Comparison of ENCODE assay signal across 17 cellular contexts in genomic region chr2:106205488-106205887, GRCh38. TPM values are rescaled to one million over a fixed set of nuclear protein-coding genes. Genes with fewer than 3 reads are reported as not detected.
A peak's percentile ranks its signal among the peaks of the same experiment; 100 is the strongest.
DNase-seq lines count a peak whose midpoint lies in the region; ATAC-seq and TF ChIP-seq lines count a peak whose summit lies in the region.
"Had no signal": no experiment of that assay in that cellular context is flagged by ENCODE, and none has a peak within 500 bp of the region (broad histone marks: within the 10 kb centered on the region; RNA-seq: fewer than 3 reads in every experiment).

No MANE protein-coding gene starts in this region.

- 63% methylated on average over 4 of the region's 5 CpGs for WGBS in right lobe of liver (ENCODE audit: insufficient coverage, low coverage, low lambda C conversion rate, missing lambda C conversion rate)

- H3K27ac ChIP-seq in right lobe of liver = no peak overlapping the region

- no peak overlapping the region for H3K4me3 ChIP-seq in right lobe of liver

- peak; percentile 83 for ATAC-seq in activated CD8-positive, alpha-beta memory T cell treated with anti-CD3 and anti-CD28 coated beads, Interleukin-2, amount 10 ng/mL, durations not matched to agents 7 days and 5 days
- peak in 2 of 4 experiments; percentile 39 to 81 for ATAC-seq in T-cell (replicated peaks in 1 of 4)
- ATAC-seq in stimulated activated naive CD8-positive, alpha-beta T cell treated with anti-CD3 and anti-CD28 coated beads, Interleukin-15, amount 100 ng/mL, for 72 hours = peak; percentile 58
- ATAC-seq in right lobe of liver = no peak

- peaks cover 17% of the 10 kb centered on the region for H3K9me3 Mint-ChIP-seq in activated CD8-positive, alpha-beta memory T cell treated with anti-CD3 and anti-CD28 coated beads, Interleukin-2, amount 10 ng/mL, durations not matched to agents 7 days and 5 days (ENCODE audit: low read depth)
- H3K9me3 Mint-ChIP-seq in T-cell = peaks cover 0 to 11% (median 3%) of the 10 kb centered on the region in 3 donors
- H3K9me3 Mint-ChIP-seq in stimulated activated naive CD8-positive, alpha-beta T cell treated with anti-CD3 and anti-CD28 coated beads, Interleukin-15, amount 100 ng/mL, for 72 hours = peaks cover 5 to 18% of the 10 kb centered on the region in 2 donors

- TF ChIP-seq POLR2A in right lobe of liver (IDR thresholded peaks at IDR 0.05) = no peak

- DNase-seq in activated CD8-positive, alpha-beta memory T cell treated with anti-CD3 and anti-CD28 coated beads, Interleukin-2, amount 10 ng/mL, durations not matched to agents 7 days and 5 days = peak; percentile 52
- DNase-seq in activated CD8-positive, alpha-beta memory T cell treated with anti-CD3 and anti-CD28 coated beads, Interleukin-2, amount 50 U/mL, for 4 hours = no peak
- DNase-seq in DMS53 (lab: John Stamatoyannopoulos, UW) = peak; percentile 85
- no peak for DNase-seq in T-cell
- DNase-seq in stimulated activated naive CD8-positive, alpha-beta T cell treated with anti-CD3 and anti-CD28 coated beads, Interleukin-15, amount 100 ng/mL, for 72 hours = no peak
- DNase-seq in D341Med (ENCODE audit: low spot score) = no peak
- no peak for DNase-seq in right lobe of liver
- DNase-seq: Caco-2; DND-41; GDM1; HCEC 1CT; MV-4-11; NCI-H1436; NCI-H2171 treated with DMSO at 0.1 percent for 48 hours; NK-92 treated with Interleukin-12 subunit alpha and Interleukin-12 subunit beta, amount 100 ng/mL, for 24 hours; OCI-M1; RPMI8226 had no signal

- no peak for TF ChIP-seq CTCF in right lobe of liver (IDR thresholded peaks at IDR 0.05)

- no peaks in the 10 kb centered on the region for H3K36me3 ChIP-seq in right lobe of liver

- peaks cover 11% of the 10 kb centered on the region for H3K4me1 Mint-ChIP-seq in activated CD8-positive, alpha-beta memory T cell treated with anti-CD3 and anti-CD28 coated beads, Interleukin-2, amount 10 ng/mL, durations not matched to agents 7 days and 5 days
- peaks cover 14 to 21% (median 19%) of the 10 kb centered on the region in 3 donors for H3K4me1 Mint-ChIP-seq in T-cell
- no peaks in the 10 kb centered on the region for H3K4me1 Mint-ChIP-seq in stimulated activated naive CD8-positive, alpha-beta T cell treated with anti-CD3 and anti-CD28 coated beads, Interleukin-15, amount 100 ng/mL, for 72 hours

- H3K9me3 ChIP-seq in right lobe of liver = no peaks in the 10 kb centered on the region

- peaks cover 13% of the 10 kb centered on the region for H3K36me3 Mint-ChIP-seq in activated CD8-positive, alpha-beta memory T cell treated with anti-CD3 and anti-CD28 coated beads, Interleukin-2, amount 10 ng/mL, durations not matched to agents 7 days and 5 days
- H3K36me3 Mint-ChIP-seq in T-cell = no peaks in the 10 kb centered on the region

- POLR2A ChIA-PET in T-cell (lab: Charles Lee) = no interaction called here

- CTCF ChIA-PET in activated CD8-positive, alpha-beta memory T cell treated with anti-CD3 and anti-CD28 coated beads, Interleukin-2, amount 10 ng/mL, durations not matched to agents 7 days and 5 days (lab: Charles Lee) = no interaction called here
- CTCF ChIA-PET in T-cell (lab: Charles Lee) = no interaction called here

- H3K4me3 Mint-ChIP-seq in activated CD8-positive, alpha-beta memory T cell treated with anti-CD3 and anti-CD28 coated beads, Interleukin-2, amount 10 ng/mL, durations not matched to agents 7 days and 5 days = no peak overlapping the region
- no peak overlapping the region for H3K4me3 Mint-ChIP-seq in T-cell
- no peak overlapping the region for H3K4me3 Mint-ChIP-seq in stimulated activated naive CD8-positive, alpha-beta T cell treated with anti-CD3 and anti-CD28 coated beads, Interleukin-15, amount 100 ng/mL, for 72 hours

- no peaks in the 10 kb centered on the region for H3K27me3 ChIP-seq in right lobe of liver

- intact Hi-C loops in right lobe of liver (cut with DNase I) = no loop called here

- H3K27ac Mint-ChIP-seq in activated CD8-positive, alpha-beta memory T cell treated with anti-CD3 and anti-CD28 coated beads, Interleukin-2, amount 10 ng/mL, durations not matched to agents 7 days and 5 days = peak overlapping the region; percentile 56
- peak overlapping the region; percentile 30 to 81 for H3K27ac Mint-ChIP-seq in T-cell
- H3K27ac Mint-ChIP-seq in stimulated activated naive CD8-positive, alpha-beta T cell treated with anti-CD3 and anti-CD28 coated beads, Interleukin-15, amount 100 ng/mL, for 72 hours = no peak overlapping the region

- no peaks in the 10 kb centered on the region for H3K4me1 ChIP-seq in right lobe of liver
- H3K4me1 ChIP-seq: Caco-2 had no signal

- no peaks in the 10 kb centered on the region for H3K27me3 Mint-ChIP-seq in activated CD8-positive, alpha-beta memory T cell treated with anti-CD3 and anti-CD28 coated beads, Interleukin-2, amount 10 ng/mL, durations not matched to agents 7 days and 5 days
- peaks cover 0 to 4% of the 10 kb centered on the region in 2 donors for H3K27me3 Mint-ChIP-seq in T-cell
- H3K27me3 Mint-ChIP-seq in stimulated activated naive CD8-positive, alpha-beta T cell treated with anti-CD3 and anti-CD28 coated beads, Interleukin-15, amount 100 ng/mL, for 72 hours = no peaks in the 10 kb centered on the region

RNA-seq across cellular contexts. Expression of gene UXS1, which starts 11.4 kb away (rescaled TPM):
- total RNA-seq in activated CD8-positive, alpha-beta memory T cell treated with anti-CD3 and anti-CD28 coated beads, Interleukin-2, amount 10 ng/mL, durations not matched to agents 7 days and 5 days = 100 to 1,000 TPM in 1 of 2 experiments, 10 to 100 TPM in 1; 90.0 to 115 TPM
- 100 to 1,000 TPM in 4 of 5 donors, 10 to 100 TPM in 1; 90.8 to 167 (median 145) TPM for total RNA-seq in T-cell
- total RNA-seq in right lobe of liver = 10 to 100 TPM in 5 of 6 experiments, 1 to 10 TPM in 1; 8.2 to 56.2 (median 14.0) TPM

Comparison
In these comparisons a context has a peak if more than half of its experiments do, and no peak if none do; other contexts are left out.
1. DNase-seq: peak in activated CD8-positive, alpha-beta memory T cell treated with anti-CD3 and anti-CD28 coated beads, Interleukin-2, amount 10 ng/mL, durations not matched to agents 7 days and 5 days (single experiment) and DMS53 (single experiment); none in activated CD8-positive, alpha-beta memory T cell treated with anti-CD3 and anti-CD28 coated beads, Interleukin-2, amount 50 U/mL, for 4 hours (single experiment), T-cell (0 of 34), stimulated activated naive CD8-positive, alpha-beta T cell treated with anti-CD3 and anti-CD28 coated beads, Interleukin-15, amount 100 ng/mL, for 72 hours (0 of 2), D341Med (single experiment) and right lobe of liver (0 of 3).
2. ATAC-seq: peak in activated CD8-positive, alpha-beta memory T cell treated with anti-CD3 and anti-CD28 coated beads, Interleukin-2, amount 10 ng/mL, durations not matched to agents 7 days and 5 days (single experiment) and stimulated activated naive CD8-positive, alpha-beta T cell treated with anti-CD3 and anti-CD28 coated beads, Interleukin-15, amount 100 ng/mL, for 72 hours (single experiment); none in right lobe of liver (0 of 4).
3. H3K27ac Mint-ChIP-seq: peak in activated CD8-positive, alpha-beta memory T cell treated with anti-CD3 and anti-CD28 coated beads, Interleukin-2, amount 10 ng/mL, durations not matched to agents 7 days and 5 days (single experiment) and T-cell (2 of 2); none in stimulated activated naive CD8-positive, alpha-beta T cell treated with anti-CD3 and anti-CD28 coated beads, Interleukin-15, amount 100 ng/mL, for 72 hours (0 of 2).